In the genomic region with DNA sequence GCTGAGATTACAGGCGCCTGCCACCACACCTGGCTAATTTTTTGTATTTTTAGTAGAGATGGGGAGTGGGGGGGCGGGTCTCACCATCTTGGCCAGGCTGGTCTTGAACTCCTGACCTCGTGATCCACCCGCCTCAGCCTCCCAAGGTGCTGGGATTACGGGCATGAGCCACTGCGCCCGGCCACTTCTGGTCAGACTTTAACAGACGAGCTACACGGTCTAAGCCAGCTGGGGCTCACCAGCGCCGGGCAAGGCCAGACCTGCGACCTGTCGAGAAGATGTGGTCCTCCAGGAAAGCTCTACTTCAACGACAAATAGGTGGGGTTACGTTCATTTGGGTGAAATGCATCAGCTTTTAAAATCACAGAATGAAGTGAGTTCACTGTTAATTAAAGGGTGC, we compare ENCODE assay signal across 1 cellular context. TPM values are rescaled to one million over a fixed set of nuclear protein-coding genes. Genes with fewer than 3 reads are reported as not detected.
"Had no signal": no experiment of that assay in that cellular context is flagged by ENCODE, and none has a peak within 500 bp of the region (broad histone marks: within the 10 kb centered on the region; RNA-seq: fewer than 3 reads in every experiment).

No MANE protein-coding gene starts in this region.

RNA-seq across cellular contexts. Expression of a gene that starts 36.0 kb away (rescaled TPM):
- total RNA-seq: gastrocnemius medialis had no signal
